ENCODE assay signal across 19 cellular contexts in genomic region chr6:90230547-90231240, GRCh38.
DNase-seq lines count a peak whose midpoint lies in the region; ATAC-seq, FAIRE-seq and TF ChIP-seq lines count a peak whose summit lies in the region.
"Had no signal": no experiment of that assay in that cellular context is flagged by ENCODE, and none has a peak within 500 bp of the region (broad histone marks: within the 10 kb centered on the region; RNA-seq: fewer than 3 reads in every experiment).

No MANE protein-coding gene starts in this region.

- BruUV-seq in MCF 10A (replicated peaks; lab: Mats Ljungman, UMichigan): no TSS peak

- TF ChIP-seq EP300 in tibial nerve (IDR thresholded peaks at IDR 0.05): no peak

- CTCF ChIA-PET in MCF 10A (lab: Yijun Ruan, JAX): interaction anchor here (0.5 kb wide), 2 partner anchors 17 to 94 kb away, joined by 3 to 4 read pairs; no protein-coding TSS in a partner anchor

- no peaks in the 10 kb centered on the region for H3K27me3 ChIP-seq in tibial nerve
- H3K27me3 ChIP-seq: testis had no signal

- peak overlapping the region; percentile 64 for H3K4me3 Mint-ChIP-seq in activated naive CD8-positive, alpha-beta T cell treated with anti-CD3 and anti-CD28 coated beads for 36 hours
- no peak overlapping the region for H3K4me3 Mint-ChIP-seq in MCF 10A (ENCODE audit: unreplicated experiment)

- no peak for FAIRE-seq in kidney (lab: Jason Lieb, UNC)
- FAIRE-seq: colon had no signal

- peaks cover 94% of the 10 kb centered on the region for H3K4me1 Mint-ChIP-seq in activated naive CD8-positive, alpha-beta T cell treated with anti-CD3 and anti-CD28 coated beads for 36 hours
- H3K4me1 Mint-ChIP-seq in MCF 10A (ENCODE audit: insufficient read depth, unreplicated experiment): peaks cover 7% of the 10 kb centered on the region

- H3K36me3 ChIP-seq in tibial nerve: no peaks in the 10 kb centered on the region
- H3K36me3 ChIP-seq in kidney (ENCODE audit: control insufficient read depth in 1 of 2, insufficient read depth in 2 of 2, low read length in 2 of 2): no peaks in the 10 kb centered on the region

- intact Hi-C loops in Right ventricle myocardium inferior (cut with DNase I): no loop called here
- intact Hi-C loops in cardiac septum (cut with DNase I): no loop called here
- intact Hi-C loops in kidney (cut with DNase I): no loop called here
- intact Hi-C loops in MCF 10A (cut with micrococcal nuclease): no loop called here

- TF ChIP-seq CTCF in tibial nerve (IDR thresholded peaks at IDR 0.05) (no peak), kidney (IDR thresholded peaks at IDR 0.05; ENCODE audit: borderline replicate concordance, extremely low read depth, insufficient read depth) (no peak), MCF 10A (IDR thresholded peaks at IDR 0.05; ENCODE audit: unreplicated experiment) (no peak)

- H3K27ac ChIP-seq in tibial nerve: peak overlapping the region in 3 of 4 donors; percentile 52 to 85 (median 84)
- no peak overlapping the region for H3K27ac ChIP-seq in kidney (ENCODE audit: low read depth in 2 of 2, low read length in 2 of 2)
- H3K27ac ChIP-seq: HL-60, testis had no signal

- peak; percentile 48 for ATAC-seq in Right ventricle myocardium inferior
- ATAC-seq: HCT116, Panc1 had no signal

- TF ChIP-seq POLR2A in tibial nerve (IDR thresholded peaks at IDR 0.05): no peak

- H3K36me3 Mint-ChIP-seq in activated naive CD8-positive, alpha-beta T cell treated with anti-CD3 and anti-CD28 coated beads for 36 hours: peaks cover 80% of the 10 kb centered on the region
- H3K36me3 Mint-ChIP-seq in MCF 10A (ENCODE audit: insufficient read depth, unreplicated experiment): peaks cover 5% of the 10 kb centered on the region

- no peak overlapping the region for H3K9ac ChIP-seq in kidney (ENCODE audit: low read length in 2 of 2)

- H3K4me3 ChIP-seq in tibial nerve (no peak overlapping the region), kidney (ENCODE audit: low read length in 2 of 2) (no peak overlapping the region)
- H3K4me3 ChIP-seq: testis had no signal

- peaks cover under 1% of the 10 kb centered on the region for H3K9me3 Mint-ChIP-seq in activated naive CD8-positive, alpha-beta T cell treated with anti-CD3 and anti-CD28 coated beads for 36 hours
- H3K9me3 Mint-ChIP-seq in MCF 10A (ENCODE audit: unreplicated experiment): no peaks in the 10 kb centered on the region

- peaks cover 0 to 60% (median 33%) of the 10 kb centered on the region in 4 donors for H3K4me1 ChIP-seq in tibial nerve
- peaks cover 0 to 2% of the 10 kb centered on the region in 2 donors for H3K4me1 ChIP-seq in kidney (ENCODE audit: control insufficient read depth in 1 of 2, insufficient read depth in 1 of 2, low read depth in 1 of 2, low read length in 2 of 2)
- H3K4me1 ChIP-seq: testis had no signal

- 22 to 24% methylated on average over 3 of the region's 3 CpGs for WGBS in tibial nerve, 2 donors

- POLR2A ChIA-PET in MCF 10A (lab: Yijun Ruan, JAX): interaction anchor here (1.3 kb wide), 1 partner anchor 12 kb away, joined by 6 read pairs; no protein-coding TSS in a partner anchor

- no peak for DNase-seq in Right ventricle myocardium inferior (ENCODE audit: missing footprints)
- no peak for DNase-seq in cardiac septum (ENCODE audit: low spot score)
- DNase-seq in activated naive CD8-positive, alpha-beta T cell treated with anti-CD3 and anti-CD28 coated beads for 36 hours: no peak
- peak; percentile 11 to 35 for DNase-seq in lung microvascular endothelial cell (ENCODE audit: low read depth in 2 of 2)
- no peak for DNase-seq in tibial nerve (ENCODE audit: low spot score in 2 of 2)
- no peak for DNase-seq in kidney
- DNase-seq in MCF 10A (ENCODE audit: unreplicated experiment): no peak
- no peak for DNase-seq in dedifferentiated amniotic fluid mesenchymal stem cell (ENCODE audit: extremely low spot score)
- DNase-seq: activated CD4-positive, alpha-beta T cell treated with anti-CD3 and anti-CD28 coated beads for 1 hour; erythroblast; hippocampal formation; mammary epithelial cell; NCI-H187; NCI-H748 treated with DMSO at 0.1 percent for 48 hours; testis had no signal

- peak overlapping the region; percentile 99 for H3K27ac Mint-ChIP-seq in activated naive CD8-positive, alpha-beta T cell treated with anti-CD3 and anti-CD28 coated beads for 36 hours
- no peak overlapping the region for H3K27ac Mint-ChIP-seq in MCF 10A (ENCODE audit: low read depth, unreplicated experiment)

- no peaks in the 10 kb centered on the region for H3K9me3 ChIP-seq in tibial nerve
- H3K9me3 ChIP-seq in kidney (ENCODE audit: control insufficient read depth in 1 of 2, low read length in 2 of 2): no peaks in the 10 kb centered on the region
- H3K9me3 ChIP-seq: testis had no signal

- no peaks in the 10 kb centered on the region for H3K27me3 Mint-ChIP-seq in activated naive CD8-positive, alpha-beta T cell treated with anti-CD3 and anti-CD28 coated beads for 36 hours
- H3K27me3 Mint-ChIP-seq in MCF 10A (ENCODE audit: insufficient read depth, unreplicated experiment): no peaks in the 10 kb centered on the region

Comparison
In these comparisons a context has a peak if more than half of its experiments do, and no peak if none do; other contexts are left out.
1. DNase-seq: peak in lung microvascular endothelial cell (2 of 2); none in Right ventricle myocardium inferior (single experiment), cardiac septum (single experiment), activated naive CD8-positive, alpha-beta T cell treated with anti-CD3 and anti-CD28 coated beads for 36 hours (single experiment), tibial nerve (0 of 2), kidney (single experiment), MCF 10A (single experiment) and dedifferentiated amniotic fluid mesenchymal stem cell (single experiment).
2. H3K27ac ChIP-seq: peak in tibial nerve (3 of 4); none in kidney (0 of 2).